Comparison of ENCODE assay signal across 18 cellular contexts in genomic region chrX:1397001-1397400, GRCh38.
"Had no signal": no experiment of that assay in that cellular context is flagged by ENCODE, and none has a peak within 500 bp of the region (broad histone marks: within the 10 kb centered on the region; RNA-seq: fewer than 3 reads in every experiment).

No MANE protein-coding gene starts in this region.

- H3K4me3 Mint-ChIP-seq: nephron progenitor cell, T-cell had no signal

- H3K9me3 Mint-ChIP-seq: activated T-helper 1 cell treated with anti-CD3 and anti-CD28 coated beads, Interleukin-12 subunit alpha, Interleukin-12 subunit beta, Interleukin-2, Interleukin-4 antibody, amounts not matched to agents 30 ng/mL and 10 ng/mL and 1 ng/mL, durations not matched to agents 14 hours and 24 hours and 36 hours; nephron progenitor cell; T-cell had no signal

- DNase-seq: activated CD4-positive, alpha-beta T cell treated with anti-CD3 and anti-CD28 coated beads, Interleukin-2, amount 50 U/mL, for 4 hours; activated naive CD4-positive, alpha-beta T cell treated with Interleukin-2 at 50 U/mL for 16 hours; caudate nucleus; nephron progenitor cell; occipital lobe; SHP77; SK-N-SH; stimulated activated CD4-positive, alpha-beta T cell treated with anti-CD3 and anti-CD28 coated beads, Interleukin-2, amount 100 ng/mL, for 48 hours; stimulated activated naive CD4-positive, alpha-beta T cell; T-cell; T-helper 9 cell; transverse colon had no signal

- ATAC-seq: activated CD4-positive, CD25-positive, alpha-beta regulatory T cell treated with anti-CD3 and anti-CD28 coated beads, Interleukin-2, amount 50 U/mL, for 24 hours; esophagus mucosa; T-cell had no signal

- H3K4me3 ChIP-seq: coronary artery, hepatocyte, transverse colon had no signal

- H3K27ac Mint-ChIP-seq: activated T-helper 1 cell treated with anti-CD3 and anti-CD28 coated beads, Interleukin-12 subunit alpha, Interleukin-12 subunit beta, Interleukin-2, Interleukin-4 antibody, amounts not matched to agents 30 ng/mL and 10 ng/mL and 1 ng/mL, durations not matched to agents 14 hours and 24 hours and 36 hours; T-cell had no signal

- H3K27ac ChIP-seq: coronary artery, hepatocyte, transverse colon had no signal

- H3K9me3 ChIP-seq: SK-N-SH, transverse colon had no signal

- H3K36me3 ChIP-seq: transverse colon had no signal

- H3K27me3 Mint-ChIP-seq: progenitor cell of endocrine pancreas, T-cell had no signal

- H3K27me3 ChIP-seq: hepatocyte, transverse colon had no signal
